In genomic region chr9:121029469-121029868, GRCh38 we compare ENCODE assay signal across 1 cellular context.
TF ChIP-seq lines count a peak whose summit lies in the region.

No MANE protein-coding gene starts in this region.

TF ChIP-seq in HepG2, 621 proteins besides CTCF, POLR2A, EP300 and RAD21 (continued from another document):
- TF ChIP-seq SALL1 (CRISPR knock-in tag; IDR thresholded peaks at IDR 0.05) (peak; percentile 34), KLF11 (CRISPR knock-in tag; IDR thresholded peaks at IDR 0.05) (no peak), POGZ (CRISPR knock-in tag; IDR thresholded peaks at IDR 0.05) (peak; percentile 59; the same call in 1 of the 2 replicates), RFXANK (CRISPR knock-in tag; IDR thresholded peaks at IDR 0.05) (no peak), MEIS1 (CRISPR knock-in tag; IDR thresholded peaks at IDR 0.05; ENCODE audit: borderline replicate concordance) (no peak)
- TF ChIP-seq, protein P1, sequence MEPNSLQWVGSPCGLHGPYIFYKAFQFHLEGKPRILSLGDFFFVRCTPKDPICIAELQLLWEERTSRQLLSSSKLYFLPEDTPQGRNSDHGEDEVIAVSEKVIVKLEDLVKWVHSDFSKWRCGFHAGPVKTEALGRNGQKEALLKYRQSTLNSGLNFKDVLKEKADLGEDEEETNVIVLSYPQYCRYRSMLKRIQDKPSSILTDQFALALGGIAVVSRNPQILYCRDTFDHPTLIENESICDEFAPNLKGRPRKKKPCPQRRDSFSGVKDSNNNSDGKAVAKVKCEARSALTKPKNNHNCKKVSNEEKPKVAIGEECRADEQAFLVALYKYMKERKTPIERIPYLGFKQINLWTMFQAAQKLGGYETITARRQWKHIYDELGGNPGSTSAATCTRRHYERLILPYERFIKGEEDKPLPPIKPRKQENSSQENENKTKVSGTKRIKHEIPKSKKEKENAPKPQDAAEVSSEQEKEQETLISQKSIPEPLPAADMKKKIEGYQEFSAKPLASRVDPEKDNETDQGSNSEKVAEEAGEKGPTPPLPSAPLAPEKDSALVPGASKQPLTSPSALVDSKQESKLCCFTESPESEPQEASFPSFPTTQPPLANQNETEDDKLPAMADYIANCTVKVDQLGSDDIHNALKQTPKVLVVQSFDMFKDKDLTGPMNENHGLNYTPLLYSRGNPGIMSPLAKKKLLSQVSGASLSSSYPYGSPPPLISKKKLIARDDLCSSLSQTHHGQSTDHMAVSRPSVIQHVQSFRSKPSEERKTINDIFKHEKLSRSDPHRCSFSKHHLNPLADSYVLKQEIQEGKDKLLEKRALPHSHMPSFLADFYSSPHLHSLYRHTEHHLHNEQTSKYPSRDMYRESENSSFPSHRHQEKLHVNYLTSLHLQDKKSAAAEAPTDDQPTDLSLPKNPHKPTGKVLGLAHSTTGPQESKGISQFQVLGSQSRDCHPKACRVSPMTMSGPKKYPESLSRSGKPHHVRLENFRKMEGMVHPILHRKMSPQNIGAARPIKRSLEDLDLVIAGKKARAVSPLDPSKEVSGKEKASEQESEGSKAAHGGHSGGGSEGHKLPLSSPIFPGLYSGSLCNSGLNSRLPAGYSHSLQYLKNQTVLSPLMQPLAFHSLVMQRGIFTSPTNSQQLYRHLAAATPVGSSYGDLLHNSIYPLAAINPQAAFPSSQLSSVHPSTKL (CRISPR knock-in tag; IDR thresholded peaks at IDR 0.05): 0 out of 2 replicates have a peak, but pooled peaks have one; percentile 21
- TF ChIP-seq, protein P2, sequence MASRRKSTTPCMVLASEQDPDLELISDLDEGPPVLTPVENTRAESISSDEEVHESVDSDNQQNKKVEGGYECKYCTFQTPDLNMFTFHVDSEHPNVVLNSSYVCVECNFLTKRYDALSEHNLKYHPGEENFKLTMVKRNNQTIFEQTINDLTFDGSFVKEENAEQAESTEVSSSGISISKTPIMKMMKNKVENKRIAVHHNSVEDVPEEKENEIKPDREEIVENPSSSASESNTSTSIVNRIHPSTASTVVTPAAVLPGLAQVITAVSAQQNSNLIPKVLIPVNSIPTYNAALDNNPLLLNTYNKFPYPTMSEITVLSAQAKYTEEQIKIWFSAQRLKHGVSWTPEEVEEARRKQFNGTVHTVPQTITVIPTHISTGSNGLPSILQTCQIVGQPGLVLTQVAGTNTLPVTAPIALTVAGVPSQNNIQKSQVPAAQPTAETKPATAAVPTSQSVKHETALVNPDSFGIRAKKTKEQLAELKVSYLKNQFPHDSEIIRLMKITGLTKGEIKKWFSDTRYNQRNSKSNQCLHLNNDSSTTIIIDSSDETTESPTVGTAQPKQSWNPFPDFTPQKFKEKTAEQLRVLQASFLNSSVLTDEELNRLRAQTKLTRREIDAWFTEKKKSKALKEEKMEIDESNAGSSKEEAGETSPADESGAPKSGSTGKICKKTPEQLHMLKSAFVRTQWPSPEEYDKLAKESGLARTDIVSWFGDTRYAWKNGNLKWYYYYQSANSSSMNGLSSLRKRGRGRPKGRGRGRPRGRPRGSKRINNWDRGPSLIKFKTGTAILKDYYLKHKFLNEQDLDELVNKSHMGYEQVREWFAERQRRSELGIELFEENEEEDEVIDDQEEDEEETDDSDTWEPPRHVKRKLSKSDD (CRISPR knock-in tag; IDR thresholded peaks at IDR 0.05; ENCODE audit: low read depth): no peak
- TF ChIP-seq, protein P3, sequence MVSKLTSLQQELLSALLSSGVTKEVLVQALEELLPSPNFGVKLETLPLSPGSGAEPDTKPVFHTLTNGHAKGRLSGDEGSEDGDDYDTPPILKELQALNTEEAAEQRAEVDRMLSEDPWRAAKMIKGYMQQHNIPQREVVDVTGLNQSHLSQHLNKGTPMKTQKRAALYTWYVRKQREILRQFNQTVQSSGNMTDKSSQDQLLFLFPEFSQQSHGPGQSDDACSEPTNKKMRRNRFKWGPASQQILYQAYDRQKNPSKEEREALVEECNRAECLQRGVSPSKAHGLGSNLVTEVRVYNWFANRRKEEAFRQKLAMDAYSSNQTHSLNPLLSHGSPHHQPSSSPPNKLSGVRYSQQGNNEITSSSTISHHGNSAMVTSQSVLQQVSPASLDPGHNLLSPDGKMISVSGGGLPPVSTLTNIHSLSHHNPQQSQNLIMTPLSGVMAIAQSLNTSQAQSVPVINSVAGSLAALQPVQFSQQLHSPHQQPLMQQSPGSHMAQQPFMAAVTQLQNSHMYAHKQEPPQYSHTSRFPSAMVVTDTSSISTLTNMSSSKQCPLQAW (CRISPR knock-in tag; IDR thresholded peaks at IDR 0.05): peak; percentile 31; the same call in 1 of the 2 replicates
